8 cellular contexts compared by ENCODE assay signal in the genomic region with DNA sequence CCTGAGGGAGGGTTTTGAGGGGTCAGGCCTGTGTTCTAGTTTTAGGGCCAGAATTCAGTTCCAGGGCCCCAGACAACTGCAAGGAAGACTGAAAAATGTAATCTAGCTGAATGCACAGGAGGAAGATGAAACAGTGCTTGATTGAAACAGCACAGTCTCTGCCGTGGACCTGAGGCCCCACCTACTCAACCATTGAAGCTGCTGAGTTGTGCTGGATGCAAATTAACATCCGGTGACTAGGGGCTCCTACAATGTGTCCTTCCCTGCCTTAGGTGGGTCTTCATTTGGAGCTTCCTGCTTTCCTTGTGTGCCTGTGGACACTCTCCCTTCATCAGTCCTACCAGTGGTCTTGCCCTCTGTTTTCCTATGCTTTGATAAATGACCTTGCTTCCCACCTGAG. TPM values are rescaled to one million over a fixed set of nuclear protein-coding genes. Genes with fewer than 3 reads are reported as not detected.
DNase-seq lines count a peak whose midpoint lies in the region; ATAC-seq lines count a peak whose summit lies in the region.

No MANE protein-coding gene starts in this region.

- H3K36me3 Mint-ChIP-seq in activated naive CD4-positive, alpha-beta T cell treated with anti-CD3 and anti-CD28 coated beads, Interleukin-2, amount 50 U/mL, for 72 hours, result peaks cover 13 to 33% of the 10 kb centered on the region in 2 donors

- peak overlapping the region; percentile 53; the same call in 1 of the 2 replicates for H3K4me3 ChIP-seq in GM08714 (ENCODE audit: low read length)
- no peak overlapping the region for H3K4me3 ChIP-seq in HAP-1

- no peak for DNase-seq in activated naive CD4-positive, alpha-beta T cell treated with anti-CD3 and anti-CD28 coated beads, Interleukin-2, amount 50 U/mL, for 72 hours (ENCODE audit: low spot score in 2 of 2)
- no peak for DNase-seq in NCI-H510A treated with DMSO at 0.1 percent for 48 hours (lab: John Stamatoyannopoulos, UW)
- DNase-seq in HAP-1 (ENCODE audit: low spot score in 2 of 2), result no peak
- no peak for DNase-seq in middle frontal gyrus (ENCODE audit: extremely low spot score, low spot score)
- no peak for DNase-seq in OCI-M1 (lab: John Stamatoyannopoulos, UW)

- H3K27me3 ChIP-seq in HAP-1 (ENCODE audit: low read depth), result no peaks in the 10 kb centered on the region

- peaks cover 30% of the 10 kb centered on the region for H3K4me1 ChIP-seq in HAP-1

- H3K36me3 ChIP-seq in HAP-1 (replicated peaks), result peaks cover 34% of the 10 kb centered on the region

- peak overlapping the region; percentile 35 to 56 for H3K27ac Mint-ChIP-seq in activated naive CD4-positive, alpha-beta T cell treated with anti-CD3 and anti-CD28 coated beads, Interleukin-2, amount 50 U/mL, for 72 hours

- ATAC-seq in GM19351 (IDR thresholded peaks at IDR 0.05; ENCODE audit: unreplicated experiment), result peak; percentile 86
- peak; percentile 70 for ATAC-seq in HG03060 (IDR thresholded peaks at IDR 0.05; ENCODE audit: low read depth, unreplicated experiment)
- ATAC-seq in activated naive CD4-positive, alpha-beta T cell treated with anti-CD3 and anti-CD28 coated beads, Interleukin-2, amount 50 U/mL, for 72 hours, result peak in 1 of 2 donors; percentile 42

- in situ Hi-C loops in HAP-1 (cut with MboI; ENCODE audit: low sequenced_read_pairs), result no loop called here

- no peaks in the 10 kb centered on the region for H3K9me3 Mint-ChIP-seq in activated naive CD4-positive, alpha-beta T cell treated with anti-CD3 and anti-CD28 coated beads, Interleukin-2, amount 50 U/mL, for 72 hours

- H3K9me3 ChIP-seq in HAP-1, result no peaks in the 10 kb centered on the region

RNA-seq across cellular contexts. Expression of a gene that starts 5.7 kb away (rescaled TPM):
- 100 to 1,000 TPM in 1 of 2 donors, 10 to 100 TPM in 1; 94.1 to 103 TPM for total RNA-seq in activated naive CD4-positive, alpha-beta T cell treated with anti-CD3 and anti-CD28 coated beads, Interleukin-2, amount 50 U/mL, for 72 hours

RNA-seq across cellular contexts. Expression of a gene that starts 31.2 kb away (rescaled TPM):
- 1 to 10 TPM in 1 of 2 donors, under 1 TPM in 1; 0.43 to 3.1 TPM for total RNA-seq in activated naive CD4-positive, alpha-beta T cell treated with anti-CD3 and anti-CD28 coated beads, Interleukin-2, amount 50 U/mL, for 72 hours
